ENCODE assay signal across 27 cellular contexts in genomic region chr22:46933526-46933925, GRCh38.
DNase-seq lines count a peak whose midpoint lies in the region; ATAC-seq, FAIRE-seq and TF ChIP-seq lines count a peak whose summit lies in the region.
"Had no signal": no experiment of that assay in that cellular context is flagged by ENCODE, and none has a peak within 500 bp of the region (broad histone marks: within the 10 kb centered on the region; RNA-seq: fewer than 3 reads in every experiment).

No MANE protein-coding gene starts in this region.

- no peaks in the 10 kb centered on the region for H3K27me3 Mint-ChIP-seq in naive thymus-derived CD4-positive, alpha-beta T cell
- H3K27me3 Mint-ChIP-seq: activated B cell treated with CpG ODN at 0.5 μM for 24 hours; progenitor cell of endocrine pancreas; stimulated activated naive CD8-positive, alpha-beta T cell treated with anti-CD3 and anti-CD28 coated beads, Interleukin-15, Interleukin-2, amounts not matched to agents 100 ng/mL and 50 ng/mL, for 24 hours had no signal

- no peak for TF ChIP-seq POLR2A in IMR-90 (IDR thresholded peaks at IDR 0.05; ENCODE audit: low read depth, low read length)
- no peak for TF ChIP-seq POLR2A in GM12878 (IDR thresholded peaks at IDR 0.05; ENCODE audit: low read depth, low read length)

- no peak overlapping the region for H3K27ac Mint-ChIP-seq in naive thymus-derived CD4-positive, alpha-beta T cell
- H3K27ac Mint-ChIP-seq: activated CD8-positive, alpha-beta T cell treated with anti-CD3 and anti-CD28 coated beads, Interleukin-2, amount 10 ng/mL, durations not matched to agents 7 days and 5 days; activated T-helper 1 cell treated with anti-CD3 and anti-CD28 coated beads, Interleukin-12 subunit alpha, Interleukin-12 subunit beta, Interleukin-2, Interleukin-4 antibody, amounts not matched to agents 30 ng/mL and 10 ng/mL and 1 ng/mL, durations not matched to agents 14 hours and 24 hours and 36 hours; CD8-positive, alpha-beta T cell; progenitor cell of endocrine pancreas; T-helper 2 cell treated with Interferon-gamma antibody and Interleukin-4, amounts not matched to agents 5 μg/mL and 100 μg/mL, for 36 hours had no signal

- no peaks in the 10 kb centered on the region for H3K9me3 ChIP-seq in BLaER1 treated with 17β-estradiol and CSF1 and Interleukin-3, amounts not matched to agents 10 nM and 100 nM (replicated peaks in 1 of 11)
- no peaks in the 10 kb centered on the region for H3K9me3 ChIP-seq in IMR-90 (ENCODE audit: control insufficient read depth, insufficient read depth, low read length)
- no peaks in the 10 kb centered on the region for H3K9me3 ChIP-seq in GM12878 (replicated peaks; ENCODE audit: control insufficient read depth, insufficient read depth, low read length)
- H3K9me3 ChIP-seq in naive thymus-derived CD4-positive, alpha-beta T cell (ENCODE audit: control insufficient read depth in 2 of 3, low read length in 3 of 3), result no peaks in the 10 kb centered on the region
- no peaks in the 10 kb centered on the region for H3K9me3 ChIP-seq in SJCRH30 (replicated peaks)
- no peaks in the 10 kb centered on the region for H3K9me3 ChIP-seq in ascending aorta
- H3K9me3 ChIP-seq: gastroesophageal sphincter, tibial artery had no signal

- H4K5ac ChIP-seq in IMR-90 (ENCODE audit: low read depth, low read length), result no peak overlapping the region

- SMC1A ChIA-PET in GM12878 (lab: Charles Lee; ENCODE audit: uncharacterized antibody, unreplicated experiment), result no interaction called here

- peaks cover 0 to 43% (median 15%) of the 10 kb centered on the region in 5 donors for H3K36me3 Mint-ChIP-seq in naive thymus-derived CD4-positive, alpha-beta T cell

- no peak overlapping the region for H3K4me3 Mint-ChIP-seq in naive thymus-derived CD4-positive, alpha-beta T cell
- H3K4me3 Mint-ChIP-seq: activated B cell treated with CpG ODN at 0.5 μM for 24 hours; activated CD8-positive, alpha-beta T cell treated with anti-CD3 and anti-CD28 coated beads, Interleukin-2, amount 10 ng/mL, durations not matched to agents 7 days and 5 days; activated T-helper 1 cell treated with anti-CD3 and anti-CD28 coated beads, Interleukin-12 subunit alpha, Interleukin-12 subunit beta, Interleukin-2, Interleukin-4 antibody, amounts not matched to agents 30 ng/mL and 10 ng/mL and 1 ng/mL, durations not matched to agents 14 hours and 24 hours and 36 hours; CD8-positive, alpha-beta T cell; nephron; T-helper 2 cell treated with Interferon-gamma antibody and Interleukin-4, amounts not matched to agents 5 μg/mL and 100 μg/mL, for 36 hours had no signal

- H2BK5ac ChIP-seq in IMR-90 (ENCODE audit: low read depth, low read length, poor library complexity, severe bottlenecking), result no peak overlapping the region

- peaks cover 0 to 35% (median 28%) of the 10 kb centered on the region in 10 experiments; a peak in 18 of 20 replicates for H3K4me1 ChIP-seq in BLaER1 treated with 17β-estradiol and CSF1 and Interleukin-3, amounts not matched to agents 10 nM and 100 nM
- H3K4me1 ChIP-seq in IMR-90 (ENCODE audit: control insufficient read depth, insufficient read depth, low read length), result peaks cover 23% of the 10 kb centered on the region
- peaks cover 27% of the 10 kb centered on the region for H3K4me1 ChIP-seq in GM12878 (ENCODE audit: control insufficient read depth, insufficient read depth, low read length)
- no peaks in the 10 kb centered on the region for H3K4me1 ChIP-seq in naive thymus-derived CD4-positive, alpha-beta T cell (ENCODE audit: control insufficient read depth in 2 of 2, insufficient read depth in 2 of 2, low read length in 2 of 2)
- H3K4me1 ChIP-seq in SJCRH30, result peaks cover 8% of the 10 kb centered on the region; the same call in 1 of the 2 replicates
- no peaks in the 10 kb centered on the region for H3K4me1 ChIP-seq in ascending aorta
- H3K4me1 ChIP-seq: gastroesophageal sphincter, tibial artery had no signal

- no peak overlapping the region for H2AK5ac ChIP-seq in IMR-90 (ENCODE audit: low read depth, low read length)

- no peak overlapping the region for H2BK20ac ChIP-seq in IMR-90 (ENCODE audit: low read depth, low read length)

- peaks cover 17 to 23% (median 20%) of the 10 kb centered on the region in 7 donors for H3K4me1 Mint-ChIP-seq in naive thymus-derived CD4-positive, alpha-beta T cell

- H4K8ac ChIP-seq in IMR-90 (ENCODE audit: low read depth in 2 of 2, low read length in 2 of 2), result peak overlapping the region in 1 of 2 experiments; percentile 8; a peak in 1 of 4 replicates

- H3K14ac ChIP-seq in IMR-90 (replicated peaks; ENCODE audit: low read depth, low read length), result 0 out of 2 replicates have a peak overlapping the region, but pooled peaks have one; percentile 57

- no peak overlapping the region for H2BK120ac ChIP-seq in IMR-90 (ENCODE audit: low read depth, low read length)

- ATAC-seq in IMR-90 (ENCODE audit: low read depth), result no peak
- ATAC-seq in GM12878, result no peak
- peak; percentile 31 for ATAC-seq in naive thymus-derived CD4-positive, alpha-beta T cell
- ATAC-seq: activated CD8-positive, alpha-beta T cell treated with anti-CD3 and anti-CD28 coated beads, Interleukin-2, amount 10 ng/mL, durations not matched to agents 7 days and 5 days; CD8-positive, alpha-beta T cell; esophagus mucosa; gastroesophageal sphincter had no signal

- DNase-seq in IMR-90, result no peak
- no peak for DNase-seq in GM12878 (ENCODE audit: low read depth, low spot score)
- DNase-seq in naive thymus-derived CD4-positive, alpha-beta T cell, result no peak
- no peak for DNase-seq in activated CD4-positive, alpha-beta T cell treated with anti-CD3 and anti-CD28 coated beads for 48 hours
- no peak for DNase-seq in activated CD4-positive, alpha-beta T cell treated with anti-CD3 and anti-CD28 coated beads, Interleukin-2, amount 50 U/mL, for 4 hours
- DNase-seq in SJCRH30, result no peak
- no peak for DNase-seq in ascending aorta (ENCODE audit: low spot score in 2 of 2)
- DNase-seq: activated B cell treated with CpG ODN at 0.5 μM for 24 hours; activated CD8-positive, alpha-beta T cell treated with anti-CD3 and anti-CD28 coated beads, Interleukin-2, amount 10 ng/mL, durations not matched to agents 7 days and 5 days; CD8-positive, alpha-beta T cell; GM23248; NCI-H1048; NCI-H187 treated with DMSO at 0.1 percent for 48 hours; NCI-H345; PC-9; small intestine; stimulated activated CD4-positive, alpha-beta T cell treated with anti-CD3 and anti-CD28 coated beads, Interleukin-2, amount 100 ng/mL, for 48 hours; tibial artery had no signal

- H3K9me3 Mint-ChIP-seq in naive thymus-derived CD4-positive, alpha-beta T cell, result no peaks in the 10 kb centered on the region
- H3K9me3 Mint-ChIP-seq: activated B cell treated with CpG ODN at 0.5 μM for 24 hours; activated T-helper 1 cell treated with anti-CD3 and anti-CD28 coated beads, Interleukin-12 subunit alpha, Interleukin-12 subunit beta, Interleukin-2, Interleukin-4 antibody, amounts not matched to agents 30 ng/mL and 10 ng/mL and 1 ng/mL, durations not matched to agents 14 hours and 24 hours and 36 hours; CD8-positive, alpha-beta T cell; nephron; stimulated activated naive CD8-positive, alpha-beta T cell treated with anti-CD3 and anti-CD28 coated beads, Interleukin-15, Interleukin-2, amounts not matched to agents 100 ng/mL and 50 ng/mL, for 24 hours; T-helper 2 cell treated with Interferon-gamma antibody and Interleukin-4, amounts not matched to agents 5 μg/mL and 100 μg/mL, for 36 hours had no signal

- CTCF ChIA-PET in IMR-90 (lab: Yijun Ruan, JAX) (no interaction called here), GM12878 (lab: Yijun Ruan, JAX) (no interaction called here)
- CTCF ChIA-PET in naive thymus-derived CD4-positive, alpha-beta T cell (lab: Charles Lee), result no interaction called here

- peak overlapping the region; percentile 22; the same call in 1 of the 2 replicates for H3K4ac ChIP-seq in IMR-90 (ENCODE audit: low read depth, low read length)

- peaks cover 27% of the 10 kb centered on the region for H3K9me1 ChIP-seq in IMR-90 (ENCODE audit: insufficient read depth, low read length)

- intact Hi-C loops in IMR-90 (cut with micrococcal nuclease) (no loop called here), GM12878 (cut with micrococcal nuclease; ENCODE audit: unreplicated experiment) (no loop called here), ascending aorta (cut with DNase I) (no loop called here)
- intact Hi-C loops in naive thymus-derived CD4-positive, alpha-beta T cell (cut with micrococcal nuclease), result no loop called here

- H3K18ac ChIP-seq in IMR-90 (ENCODE audit: low read depth, low read length), result no peak overlapping the region

- peaks cover 2% of the 10 kb centered on the region; the same call in 1 of the 2 replicates for H3K79me2 ChIP-seq in GM12878 (ENCODE audit: control insufficient read depth, insufficient read depth, low read length)

- no peaks in the 10 kb centered on the region for H3K27me3 ChIP-seq in BLaER1 treated with 17β-estradiol and CSF1 and Interleukin-3, amounts not matched to agents 10 nM and 100 nM
- H3K27me3 ChIP-seq in IMR-90 (ENCODE audit: control insufficient read depth, insufficient read depth, low read length) (no peaks in the 10 kb centered on the region), GM12878 (replicated peaks in 1 of 2; ENCODE audit: control insufficient read depth in 2 of 2, insufficient read depth in 2 of 2, low read length in 1 of 2) (no peaks in the 10 kb centered on the region), SJCRH30 (no peaks in the 10 kb centered on the region), ascending aorta (no peaks in the 10 kb centered on the region)
- no peaks in the 10 kb centered on the region for H3K27me3 ChIP-seq in naive thymus-derived CD4-positive, alpha-beta T cell (ENCODE audit: control insufficient read depth in 2 of 2, insufficient read depth in 2 of 2, low read length in 2 of 2)
- H3K27me3 ChIP-seq: gastroesophageal sphincter, tibial artery had no signal

- H3K23ac ChIP-seq in IMR-90 (ENCODE audit: low read depth, low read length), result no peak overlapping the region

- H3K4me2 ChIP-seq in BLaER1 treated with 17β-estradiol and CSF1 and Interleukin-3, amounts not matched to agents 10 nM and 100 nM, result peak overlapping the region in 7 of 11 experiments; percentile 2 to 69 (median 13); a peak in 9 of 22 replicates
- no peak overlapping the region for H3K4me2 ChIP-seq in IMR-90 (ENCODE audit: low read depth, low read length)
- H3K4me2 ChIP-seq in GM12878 (ENCODE audit: control insufficient read depth, insufficient read depth), result peak overlapping the region; percentile 19; the same call in 1 of the 2 replicates

- H3K36me3 ChIP-seq in BLaER1 treated with 17β-estradiol and CSF1 and Interleukin-3, amounts not matched to agents 10 nM and 100 nM, result peaks cover 17 to 87% (median 36%) of the 10 kb centered on the region in 11 experiments
- no peaks in the 10 kb centered on the region for H3K36me3 ChIP-seq in IMR-90 (ENCODE audit: control insufficient read depth, insufficient read depth, low read length)
- H3K36me3 ChIP-seq in GM12878 (ENCODE audit: control insufficient read depth in 2 of 2, insufficient read depth in 2 of 2, low read length in 1 of 2), result peaks cover 5 to 32% of the 10 kb centered on the region in 2 experiments
- peaks cover 0 to 13% (median 0%) of the 10 kb centered on the region in 3 experiments for H3K36me3 ChIP-seq in naive thymus-derived CD4-positive, alpha-beta T cell (ENCODE audit: control insufficient read depth in 2 of 3, insufficient read depth in 3 of 3, low read length in 3 of 3)
- no peaks in the 10 kb centered on the region for H3K36me3 ChIP-seq in SJCRH30
- H3K36me3 ChIP-seq in ascending aorta, result no peaks in the 10 kb centered on the region

- in situ Hi-C loops in IMR-90 (cut with MboI; ENCODE audit: low sequenced_read_pairs) (no loop called here), GM12878 (cut with MboI) (no loop called here)

- no peak overlapping the region for H3K9ac ChIP-seq in BLaER1 treated with 17β-estradiol and CSF1 and Interleukin-3, amounts not matched to agents 10 nM and 100 nM
- H3K9ac ChIP-seq in IMR-90 (ENCODE audit: low read depth, low read length) (no peak overlapping the region), GM12878 (ENCODE audit: control insufficient read depth, insufficient read depth, low read length) (no peak overlapping the region)
- H3K9ac ChIP-seq: GM23248 had no signal

- no TSS peak for BruUV-seq in IMR-90 (replicated peaks; lab: Mats Ljungman, UMichigan)
- no TSS peak for BruUV-seq in GM12878 (replicated peaks; lab: Mats Ljungman, UMichigan)

- WGBS in IMR-90 (ENCODE audit: extremely low coverage in 2 of 2, insufficient read length in 1 of 2), 2 experiments, result 100% methylated on average over 4 of the region's 7 CpGs; no CpG with 5 or more reads in 1 of the 2 experiments
- 62% methylated on average over 7 of the region's 7 CpGs for WGBS in GM12878 (ENCODE audit: insufficient coverage, insufficient replicate concordance, low lambda C conversion rate, missing lambda C conversion rate)

- H3K27ac ChIP-seq in BLaER1 treated with 17β-estradiol and CSF1 and Interleukin-3, amounts not matched to agents 10 nM and 100 nM, result no peak overlapping the region
- no peak overlapping the region for H3K27ac ChIP-seq in IMR-90 (ENCODE audit: insufficient read depth, low read length)
- 0 out of 2 replicates have a peak overlapping the region, but pooled peaks have one; percentile 13 for H3K27ac ChIP-seq in GM12878 (ENCODE audit: control insufficient read depth, insufficient read depth)
- no peak overlapping the region for H3K27ac ChIP-seq in naive thymus-derived CD4-positive, alpha-beta T cell (ENCODE audit: low read depth, low read length)
- H3K27ac ChIP-seq in SJCRH30, result no peak overlapping the region
- no peak overlapping the region for H3K27ac ChIP-seq in ascending aorta
- H3K27ac ChIP-seq: gastroesophageal sphincter, GM23248, PC-9, tibial artery had no signal

- H2BK15ac ChIP-seq in IMR-90 (ENCODE audit: low read depth, low read length), result no peak overlapping the region

- peaks cover 17 to 53% of the 10 kb centered on the region in 2 experiments; a peak in 3 of 4 replicates for H3K79me1 ChIP-seq in IMR-90 (ENCODE audit: low read depth in 1 of 2, low read length in 2 of 2)

- H2AFZ ChIP-seq in IMR-90 (replicated peaks; ENCODE audit: low read length, poor library complexity) (no peak overlapping the region), GM12878 (ENCODE audit: control insufficient read depth, low read depth, low read length) (no peak overlapping the region)
- H2AFZ ChIP-seq: GM23248, PC-9 had no signal

- no peak overlapping the region for H3K4me3 ChIP-seq in BLaER1 treated with 17β-estradiol and CSF1 and Interleukin-3, amounts not matched to agents 10 nM and 100 nM
- H3K4me3 ChIP-seq in IMR-90 (ENCODE audit: insufficient read depth, low read depth, low read length) (no peak overlapping the region), GM12878 (no peak overlapping the region), SJCRH30 (no peak overlapping the region), ascending aorta (no peak overlapping the region)
- H3K4me3 ChIP-seq in naive thymus-derived CD4-positive, alpha-beta T cell (ENCODE audit: low read length), result no peak overlapping the region
- H3K4me3 ChIP-seq: gastroesophageal sphincter, GM23248, PC-9, tibial artery had no signal

- TF ChIP-seq RAD21 in IMR-90 (IDR thresholded peaks at IDR 0.05; ENCODE audit: low read length) (no peak), GM12878 (IDR thresholded peaks at IDR 0.05; ENCODE audit: insufficient read depth, low read depth, low read length) (no peak)

- H4K91ac ChIP-seq in IMR-90 (ENCODE audit: insufficient read depth, low read depth, low read length), result no peak overlapping the region

- H2AK9ac ChIP-seq in IMR-90 (replicated peaks; ENCODE audit: low read depth, low read length, poor library complexity), result no peak overlapping the region

- no peak for TF ChIP-seq CTCF in IMR-90 (conservative IDR thresholded peaks at IDR 0.05; ENCODE audit: low read depth, low read length)
- no peak for TF ChIP-seq CTCF in GM12878 (IDR thresholded peaks at IDR 0.05 in 2 of 3, conservative IDR thresholded peaks at IDR 0.05 in 1 of 3; ENCODE audit: control insufficient read depth in 2 of 3, extremely low read depth in 1 of 3, insufficient read depth in 1 of 3, low read depth in 3 of 3, low read length in 3 of 3)
- TF ChIP-seq CTCF in ascending aorta (IDR thresholded peaks at IDR 0.05), result no peak

- RAD21 ChIA-PET in GM12878 (lab: Charles Lee; ENCODE audit: unreplicated experiment), result no interaction called here

- dilution Hi-C loops in IMR-90 (cut with HindIII; ENCODE audit: low sequenced_read_pairs, unreplicated experiment), result no loop called here

- no peak overlapping the region for H3K56ac ChIP-seq in IMR-90 (ENCODE audit: extremely low read depth, insufficient read depth, low read length)

- no peak for FAIRE-seq in GM12878 (lab: Jason Lieb, UNC)
- FAIRE-seq: GM12891, small intestine had no signal

- POLR2A ChIA-PET in IMR-90 (lab: Charles Lee; ENCODE audit: unreplicated experiment), result no interaction called here
- POLR2A ChIA-PET in GM12878 (lab: Charles Lee), result no interaction called here
- POLR2A ChIA-PET in naive thymus-derived CD4-positive, alpha-beta T cell (lab: Charles Lee), result no interaction called here

- peaks cover 0 to 92% (median 23%) of the 10 kb centered on the region in 11 experiments; a peak in 14 of 22 replicates for H4K20me1 ChIP-seq in BLaER1 treated with 17β-estradiol and CSF1 and Interleukin-3, amounts not matched to agents 10 nM and 100 nM
- peaks cover 10% of the 10 kb centered on the region for H4K20me1 ChIP-seq in IMR-90 (ENCODE audit: insufficient read depth, low read length)
- no peaks in the 10 kb centered on the region for H4K20me1 ChIP-seq in GM12878 (ENCODE audit: control insufficient read depth, insufficient read depth)

- TF ChIP-seq EP300 in GM12878 (IDR thresholded peaks at IDR 0.05; ENCODE audit: borderline replicate concordance in 1 of 2, control insufficient read depth in 1 of 2, low read depth in 2 of 2, low read length in 2 of 2), result no peak
